Comparison of ENCODE assay signal across 29 cellular contexts in the genomic region with DNA sequence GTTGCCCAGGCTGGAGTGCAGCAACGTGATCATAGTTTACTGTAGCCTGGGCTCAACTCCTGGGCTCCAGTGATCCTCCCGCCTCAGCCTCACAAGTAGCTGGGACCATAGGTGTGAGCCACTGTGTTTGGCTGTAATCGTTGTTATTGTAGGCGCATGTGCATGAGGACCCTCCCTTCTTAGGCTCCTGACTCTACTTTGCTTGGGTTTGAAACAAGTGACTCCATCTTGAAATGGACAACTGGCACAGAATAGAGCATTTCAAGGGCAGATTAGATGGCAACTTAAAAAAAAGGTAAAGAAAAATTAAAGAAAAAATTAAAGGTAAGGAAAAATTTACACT. TPM values are rescaled to one million over a fixed set of nuclear protein-coding genes. Genes with fewer than 3 reads are reported as not detected.
DNase-seq lines count a peak whose midpoint lies in the region; ATAC-seq, FAIRE-seq and TF ChIP-seq lines count a peak whose summit lies in the region.
"Had no signal": no experiment of that assay in that cellular context is flagged by ENCODE, and none has a peak within 500 bp of the region (broad histone marks: within the 10 kb centered on the region; RNA-seq: fewer than 3 reads in every experiment).

No MANE protein-coding gene starts in this region.

- H3K4me3 Mint-ChIP-seq in activated CD8-positive, alpha-beta T cell treated with anti-CD3 and anti-CD28 coated beads, Interleukin-2, amount 10 ng/mL, durations not matched to agents 7 days and 5 days, result no peak overlapping the region
- H3K4me3 Mint-ChIP-seq in activated CD8-positive, alpha-beta T cell treated with anti-CD3 and anti-CD28 coated beads for 36 hours, result no peak overlapping the region
- no peak overlapping the region for H3K4me3 Mint-ChIP-seq in T-helper 17 cell
- H3K4me3 Mint-ChIP-seq: effector memory CD8-positive, alpha-beta T cell had no signal

- FAIRE-seq in small intestine (lab: Jason Lieb, UNC), result no peak
- FAIRE-seq: RCC 7860 had no signal

- H3K9me3 ChIP-seq in T-helper 17 cell (ENCODE audit: control insufficient read depth, low read length, poor library complexity, severe bottlenecking) (no peaks in the 10 kb centered on the region), small intestine (ENCODE audit: control insufficient read depth, low read depth) (no peaks in the 10 kb centered on the region)
- H3K9me3 ChIP-seq: breast epithelium, heart left ventricle, SJCRH30, thyroid gland had no signal

- POLR2A ChIA-PET in activated CD8-positive, alpha-beta T cell treated with anti-CD3 and anti-CD28 coated beads, Interleukin-2, amount 10 ng/mL, durations not matched to agents 7 days and 5 days (lab: Charles Lee), result no interaction called here
- POLR2A ChIA-PET in activated CD8-positive, alpha-beta T cell treated with anti-CD3 and anti-CD28 coated beads for 36 hours (lab: Charles Lee), result no interaction called here

- peaks cover under 1% of the 10 kb centered on the region for H3K9me3 Mint-ChIP-seq in activated CD8-positive, alpha-beta T cell treated with anti-CD3 and anti-CD28 coated beads, Interleukin-2, amount 10 ng/mL, durations not matched to agents 7 days and 5 days (ENCODE audit: insufficient read depth)
- H3K9me3 Mint-ChIP-seq in activated CD8-positive, alpha-beta T cell treated with anti-CD3 and anti-CD28 coated beads for 36 hours, result no peaks in the 10 kb centered on the region
- H3K9me3 Mint-ChIP-seq: activated T-helper 1 cell treated with anti-CD3 and anti-CD28 coated beads, Interleukin-12 subunit alpha, Interleukin-12 subunit beta, Interleukin-2, Interleukin-4 antibody, amounts not matched to agents 30 ng/mL and 10 ng/mL and 1 ng/mL, durations not matched to agents 14 hours and 24 hours and 36 hours; effector memory CD8-positive, alpha-beta T cell; T-helper 1 cell treated with Interleukin-12 subunit alpha and Interleukin-12 subunit beta and Interleukin-4 antibody, amounts not matched to agents 30 μg/mL and 1 μg/mL, for 36 hours had no signal

- no peak overlapping the region for H3K27ac ChIP-seq in small intestine (ENCODE audit: low read depth in 1 of 2, low read length in 1 of 2)
- H3K27ac ChIP-seq: breast epithelium, SJCRH30, thyroid gland had no signal

- intact Hi-C loops in activated CD8-positive, alpha-beta T cell treated with anti-CD3 and anti-CD28 coated beads for 36 hours (cut with micrococcal nuclease), result no loop called here

- WGBS in small intestine, 3 donors, result 74 to 82% (median 78%) methylated on average over 4 of the region's 4 CpGs

- no peaks in the 10 kb centered on the region for H3K36me3 ChIP-seq in small intestine (ENCODE audit: control insufficient read depth in 2 of 2, insufficient read depth in 2 of 2, low read length in 2 of 2)
- H3K36me3 ChIP-seq: breast epithelium, heart left ventricle, SJCRH30, thyroid gland had no signal

- H3K27me3 Mint-ChIP-seq in activated CD8-positive, alpha-beta T cell treated with anti-CD3 and anti-CD28 coated beads, Interleukin-2, amount 10 ng/mL, durations not matched to agents 7 days and 5 days (ENCODE audit: low read depth), result no peaks in the 10 kb centered on the region
- H3K27me3 Mint-ChIP-seq in activated CD8-positive, alpha-beta T cell treated with anti-CD3 and anti-CD28 coated beads for 36 hours, result peaks cover 2% of the 10 kb centered on the region
- H3K27me3 Mint-ChIP-seq in T-helper 17 cell, result peaks cover 7% of the 10 kb centered on the region

- TF ChIP-seq CTCF in activated CD8-positive, alpha-beta T cell treated with anti-CD3 and anti-CD28 coated beads for 36 hours (IDR thresholded peaks at IDR 0.05), result no peak

- no peaks in the 10 kb centered on the region for H3K27me3 ChIP-seq in small intestine (ENCODE audit: control insufficient read depth in 2 of 2, insufficient read depth in 2 of 2, low read length in 2 of 2)
- H3K27me3 ChIP-seq: breast epithelium, SJCRH30, thyroid gland had no signal

- peaks cover 17% of the 10 kb centered on the region for H3K36me3 Mint-ChIP-seq in activated CD8-positive, alpha-beta T cell treated with anti-CD3 and anti-CD28 coated beads, Interleukin-2, amount 10 ng/mL, durations not matched to agents 7 days and 5 days (ENCODE audit: low read depth)
- H3K36me3 Mint-ChIP-seq in activated CD8-positive, alpha-beta T cell treated with anti-CD3 and anti-CD28 coated beads for 36 hours (ENCODE audit: low read depth), result no peaks in the 10 kb centered on the region
- H3K36me3 Mint-ChIP-seq in T-helper 17 cell (ENCODE audit: low read depth), result no peaks in the 10 kb centered on the region

- H3K4me1 Mint-ChIP-seq in activated CD8-positive, alpha-beta T cell treated with anti-CD3 and anti-CD28 coated beads, Interleukin-2, amount 10 ng/mL, durations not matched to agents 7 days and 5 days (ENCODE audit: low read depth), result peaks cover 57% of the 10 kb centered on the region
- H3K4me1 Mint-ChIP-seq in activated CD8-positive, alpha-beta T cell treated with anti-CD3 and anti-CD28 coated beads for 36 hours (ENCODE audit: low read depth), result peaks cover 33% of the 10 kb centered on the region
- H3K4me1 Mint-ChIP-seq in T-helper 17 cell, result peaks cover 10% of the 10 kb centered on the region

- peak overlapping the region; percentile 16 for H3K27ac Mint-ChIP-seq in activated CD8-positive, alpha-beta T cell treated with anti-CD3 and anti-CD28 coated beads, Interleukin-2, amount 10 ng/mL, durations not matched to agents 7 days and 5 days
- H3K27ac Mint-ChIP-seq in activated CD8-positive, alpha-beta T cell treated with anti-CD3 and anti-CD28 coated beads for 36 hours, result no peak overlapping the region
- H3K27ac Mint-ChIP-seq in T-helper 17 cell, result peak overlapping the region; percentile 3
- H3K27ac Mint-ChIP-seq: activated T-helper 1 cell treated with anti-CD3 and anti-CD28 coated beads, Interleukin-12 subunit alpha, Interleukin-12 subunit beta, Interleukin-2, Interleukin-4 antibody, amounts not matched to agents 30 ng/mL and 10 ng/mL and 1 ng/mL, durations not matched to agents 14 hours and 24 hours and 36 hours; T-helper 1 cell treated with Interleukin-12 subunit alpha and Interleukin-12 subunit beta and Interleukin-4 antibody, amounts not matched to agents 30 μg/mL and 1 μg/mL, for 36 hours had no signal

- H3K4me1 ChIP-seq in small intestine (ENCODE audit: control insufficient read depth in 2 of 2, insufficient read depth in 1 of 2, low read depth in 1 of 2, low read length in 1 of 2), result no peaks in the 10 kb centered on the region
- H3K4me1 ChIP-seq: breast epithelium, SJCRH30, thyroid gland had no signal

- H3K4me3 ChIP-seq in small intestine (ENCODE audit: low read depth in 1 of 2, low read length in 2 of 2), result no peak overlapping the region
- H3K4me3 ChIP-seq: breast epithelium, heart left ventricle, lung, SJCRH30, thyroid gland had no signal

- ATAC-seq in activated CD8-positive, alpha-beta T cell treated with anti-CD3 and anti-CD28 coated beads, Interleukin-2, amount 10 ng/mL, durations not matched to agents 7 days and 5 days, result no peak
- ATAC-seq in activated CD8-positive, alpha-beta T cell treated with anti-CD3 and anti-CD28 coated beads for 36 hours, result no peak
- ATAC-seq in HG03108 (IDR thresholded peaks at IDR 0.05; ENCODE audit: unreplicated experiment) (peak; percentile 1), T-helper 17 cell (no peak), GM18909 (IDR thresholded peaks at IDR 0.05; ENCODE audit: poor library complexity, unreplicated experiment) (no peak)
- ATAC-seq: stimulated activated naive CD8-positive, alpha-beta T cell treated with anti-CD3 and anti-CD28 coated beads, Interleukin-15, amount 100 ng/mL, for 72 hours had no signal

- CTCF ChIA-PET in activated CD8-positive, alpha-beta T cell treated with anti-CD3 and anti-CD28 coated beads, Interleukin-2, amount 10 ng/mL, durations not matched to agents 7 days and 5 days (lab: Charles Lee), result interaction anchor here (3.0 to 3.2 kb wide), 2 partner anchors 13 to 14 kb away, joined by 9 to 18 read pairs; a partner anchor contains a TSS
- CTCF ChIA-PET in activated CD8-positive, alpha-beta T cell treated with anti-CD3 and anti-CD28 coated beads for 36 hours (lab: Charles Lee), result no interaction called here

- no peak for DNase-seq in activated CD8-positive, alpha-beta T cell treated with anti-CD3 and anti-CD28 coated beads, Interleukin-2, amount 10 ng/mL, durations not matched to agents 7 days and 5 days
- no peak for DNase-seq in activated CD8-positive, alpha-beta T cell treated with anti-CD3 and anti-CD28 coated beads for 36 hours
- DNase-seq in T-helper 17 cell, result no peak
- no peak for DNase-seq in AG20443 (ENCODE audit: low spot score)
- no peak for DNase-seq in stimulated activated naive CD4-positive, alpha-beta T cell treated with Interleukin-2 at 50 U/mL for 16 hours (lab: John Stamatoyannopoulos, UW)
- DNase-seq in small intestine, result no peak
- DNase-seq: 8988T; activated CD4-positive, alpha-beta T cell treated with anti-CD3 and anti-CD28 coated beads for 4 hours; activated naive CD4-positive, alpha-beta T cell treated with anti-CD3 and anti-CD28 coated beads, Interleukin-2, amount 50 U/mL, for 16 hours; DMS79 treated with DMSO at 0.1 percent for 48 hours; effector memory CD8-positive, alpha-beta T cell; foreskin fibroblast; heart left ventricle; NCI-H446; right cardiac atrium; SJCRH30; stimulated activated CD4-positive, alpha-beta T cell treated with anti-CD3 and anti-CD28 coated beads, Interleukin-12 subunit alpha, Interleukin-12 subunit beta, amount 100 ng/mL, for 4 hours; stimulated activated CD4-positive, alpha-beta T cell treated with anti-CD3 and anti-CD28 coated beads, Interleukin-4, amount 100 ng/mL, for 24 hours; stimulated activated naive CD8-positive, alpha-beta T cell treated with anti-CD3 and anti-CD28 coated beads, Interleukin-15, amount 100 ng/mL, for 72 hours; thyroid gland had no signal

RNA-seq across cellular contexts. Expression of a gene that starts 15.4 kb away (rescaled TPM):
- 10 to 100 TPM; 21.5 to 22.3 TPM for total RNA-seq in activated CD8-positive, alpha-beta T cell treated with anti-CD3 and anti-CD28 coated beads, Interleukin-2, amount 10 ng/mL, durations not matched to agents 7 days and 5 days
- 1 to 10 TPM; 8.6 to 8.7 TPM for total RNA-seq in activated CD8-positive, alpha-beta T cell treated with anti-CD3 and anti-CD28 coated beads for 36 hours
- 10 to 100 TPM in 1 of 2 donors, 1 to 10 TPM in 1; 8.1 to 12.0 TPM for total RNA-seq in T-helper 17 cell
- polyA plus RNA-seq in small intestine, result 10 to 100 TPM in 1 of 3 donors, 1 to 10 TPM in 1, under 1 TPM in 1; 0.67 to 14.0 (median 3.0) TPM
- total RNA-seq: H4, SJCRH30 had no signal
- polyA plus RNA-seq: neural cell had no signal

RNA-seq across cellular contexts. Expression of a gene that starts 55.9 kb away (rescaled TPM):
- 1 to 10 TPM; 6.7 to 7.7 TPM for total RNA-seq in activated CD8-positive, alpha-beta T cell treated with anti-CD3 and anti-CD28 coated beads, Interleukin-2, amount 10 ng/mL, durations not matched to agents 7 days and 5 days
- 1 to 10 TPM; 4.7 to 4.9 TPM for total RNA-seq in activated CD8-positive, alpha-beta T cell treated with anti-CD3 and anti-CD28 coated beads for 36 hours
- 1 to 10 TPM; 1.4 to 2.1 TPM for total RNA-seq in T-helper 17 cell
- 1 to 10 TPM; 1.1 to 3.6 (median 1.3) TPM for polyA plus RNA-seq in small intestine
